8 cellular contexts compared by ENCODE assay signal in the genomic region with DNA sequence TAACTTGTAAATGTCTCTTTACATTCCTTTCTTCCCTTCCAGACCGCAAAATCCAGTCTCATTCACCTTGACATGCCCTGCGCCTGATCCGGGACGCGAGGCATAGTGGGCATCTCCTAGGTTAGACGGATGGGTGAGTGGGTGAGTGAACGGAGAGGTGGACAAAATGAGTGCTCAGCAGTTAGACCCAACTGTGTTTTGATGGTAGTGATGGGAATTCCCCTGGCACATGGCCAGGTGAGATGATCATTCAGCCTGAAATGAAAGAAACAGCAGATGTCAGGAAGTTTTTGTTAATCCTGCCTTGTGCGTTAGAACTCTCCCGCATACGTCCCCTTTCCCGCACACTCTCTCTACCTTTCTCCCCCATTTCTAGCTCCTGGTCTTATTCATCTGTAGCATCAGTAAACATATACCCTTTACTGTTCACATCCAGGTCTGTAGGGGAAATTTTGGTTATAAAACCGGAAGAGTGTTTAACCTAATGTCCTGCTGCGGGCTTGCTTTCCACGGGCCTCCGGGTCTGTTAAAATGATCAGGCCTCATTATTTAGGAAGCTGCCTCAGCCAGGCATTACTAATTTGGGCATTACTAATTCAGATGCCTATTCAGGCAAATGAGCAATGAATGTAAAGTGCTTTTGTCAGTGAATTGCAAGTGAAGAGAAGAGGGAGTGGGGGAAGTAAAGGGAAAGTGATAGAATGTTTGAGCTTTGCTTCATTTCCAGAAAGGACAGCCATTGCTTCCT.
DNase-seq lines count a peak whose midpoint lies in the region; ATAC-seq and TF ChIP-seq lines count a peak whose summit lies in the region.

No MANE protein-coding gene starts in this region.

- H2AFZ ChIP-seq in H9 (ENCODE audit: low read length), result no peak overlapping the region
- H2AFZ ChIP-seq in SK-N-SH (ENCODE audit: low read depth), result no peak overlapping the region
- no peak overlapping the region for H2AFZ ChIP-seq in neuronal stem cell (ENCODE audit: low read length)

- no peak overlapping the region for H3K23ac ChIP-seq in H9 (ENCODE audit: insufficient read length, low read depth, low read length)
- no peak overlapping the region for H3K23ac ChIP-seq in neuronal stem cell (ENCODE audit: low read depth, low read length, poor library complexity)

- POLR2A ChIA-PET in SK-N-SH (lab: Yijun Ruan, JAX), result interaction anchor here (1.1 kb wide), 1 partner anchor 192 kb away, joined by 3 read pairs; no protein-coding TSS in a partner anchor

- H3K27ac ChIP-seq in H9 (ENCODE audit: insufficient read length, low read depth, low read length), result peak overlapping the region; percentile 4
- H3K27ac ChIP-seq in SK-N-SH (ENCODE audit: low read depth in 2 of 2, low read length in 1 of 2), result peak overlapping the region in 1 of 2 experiments; percentile 90; a peak in 2 of 4 replicates
- peak overlapping the region; percentile 88 for H3K27ac ChIP-seq in brain microvascular endothelial cell
- H3K27ac ChIP-seq in neuronal stem cell (replicated peaks; ENCODE audit: low read length), result peak overlapping the region; percentile 79
- no peak overlapping the region for H3K27ac ChIP-seq in suprapubic skin

- H3K9me3 Mint-ChIP-seq in H9, result no peaks in the 10 kb centered on the region

- no peak overlapping the region for H3K18ac ChIP-seq in H9 (ENCODE audit: insufficient read length, low read depth, low read length)
- peak overlapping the region; percentile 22 for H3K18ac ChIP-seq in neuronal stem cell (ENCODE audit: low read length)

- H2BK12ac ChIP-seq in H9 (ENCODE audit: insufficient read length, low read depth, low read length), result no peak overlapping the region
- H2BK12ac ChIP-seq in neuronal stem cell (ENCODE audit: low read length), result no peak overlapping the region

- in situ Hi-C loops in brain microvascular endothelial cell (cut with HindIII; ENCODE audit: low pct_ligation_motif_present, low sequenced_read_pairs), result no loop called here

- no peak overlapping the region for H3K4me3 Mint-ChIP-seq in H9

- H3K9me3 ChIP-seq in H9 (ENCODE audit: control insufficient read depth, low read depth, low read length) (no peaks in the 10 kb centered on the region), SK-N-SH (no peaks in the 10 kb centered on the region), neuronal stem cell (replicated peaks in 1 of 2; ENCODE audit: control insufficient read depth in 2 of 2, insufficient read depth in 1 of 2, low read depth in 1 of 2, low read length in 2 of 2) (no peaks in the 10 kb centered on the region), suprapubic skin (no peaks in the 10 kb centered on the region)

- H4K91ac ChIP-seq in H9 (ENCODE audit: insufficient read length, low read depth, low read length), result no peak overlapping the region
- H4K91ac ChIP-seq in neuronal stem cell (ENCODE audit: low read depth, low read length, poor library complexity), result peak overlapping the region; percentile 13

- no peak overlapping the region for H3K4ac ChIP-seq in H9 (ENCODE audit: low read depth, low read length)
- H3K4ac ChIP-seq in neuronal stem cell (ENCODE audit: low read length), result no peak overlapping the region

- H3K4me1 Mint-ChIP-seq in H9, result peaks cover 35 to 47% of the 10 kb centered on the region in 2 experiments

- peaks cover 0 to 4% (median 0%) of the 10 kb centered on the region in 3 experiments; a peak in 1 of 7 replicates for H3K36me3 Mint-ChIP-seq in H9 (ENCODE audit: insufficient read depth in 1 of 3, low read depth in 3 of 3)

- no peak overlapping the region for H2AK5ac ChIP-seq in H9 (ENCODE audit: insufficient read length, low read length)
- H2AK5ac ChIP-seq in neuronal stem cell (ENCODE audit: low read depth, low read length), result no peak overlapping the region

- CTCF ChIA-PET in SK-N-SH (lab: Yijun Ruan, JAX), result interaction anchor here (1.0 kb wide), 1 partner anchor 21 kb away, joined by 4 read pairs; no protein-coding TSS in a partner anchor

- H3K79me1 ChIP-seq in H9 (ENCODE audit: insufficient read depth, low read depth, low read length, poor library complexity, severe bottlenecking) (no peaks in the 10 kb centered on the region), neuronal stem cell (ENCODE audit: low read depth, low read length) (no peaks in the 10 kb centered on the region)

- H3K4me3 ChIP-seq in SK-N-SH (ENCODE audit: low read depth in 2 of 2, low read length in 1 of 2), result 0 out of 4 replicates have a peak overlapping the region, but pooled peaks of 1 of the 2 experiments have one; percentile 19
- no peak overlapping the region for H3K4me3 ChIP-seq in brain microvascular endothelial cell (ENCODE audit: low read depth, low read length)
- H3K4me3 ChIP-seq in neuronal stem cell (ENCODE audit: low read length in 2 of 2), result no peak overlapping the region
- H3K4me3 ChIP-seq in suprapubic skin, result no peak overlapping the region

- H3K4me2 ChIP-seq in H9 (ENCODE audit: insufficient read depth, insufficient read length, low read length) (no peak overlapping the region), SK-N-SH (peak overlapping the region; percentile 70), neuronal stem cell (ENCODE audit: insufficient read depth, low read length, poor library complexity, severe bottlenecking) (no peak overlapping the region)

- H3K9ac ChIP-seq in H9 (ENCODE audit: extremely low read depth, insufficient read length, low read length), result no peak overlapping the region
- peak overlapping the region; percentile 49; the same call in 1 of the 2 replicates for H3K9ac ChIP-seq in SK-N-SH
- no peak overlapping the region for H3K9ac ChIP-seq in neuronal stem cell (ENCODE audit: low read depth, low read length, poor library complexity)

- TF ChIP-seq CTCF in H9 (conservative IDR thresholded peaks at IDR 0.05) (no peak), SK-N-SH (IDR thresholded peaks at IDR 0.05) (no peak), brain microvascular endothelial cell (IDR thresholded peaks at IDR 0.05; ENCODE audit: low read depth, low read length, missing control alignments) (no peak), suprapubic skin (IDR thresholded peaks at IDR 0.05) (no peak)

- no peak overlapping the region for H2BK20ac ChIP-seq in H9 (ENCODE audit: low read depth, low read length, poor library complexity, severe bottlenecking)

- H3K27me3 Mint-ChIP-seq in H9 (ENCODE audit: low read depth), result no peaks in the 10 kb centered on the region

- DNase-seq in DMS153 (lab: John Stamatoyannopoulos, UW) (peak; percentile 53), H9 (no peak), SK-N-SH (no peak), brain microvascular endothelial cell (peak; percentile 69), neuronal stem cell (ENCODE audit: low spot score) (peak; percentile 50), suprapubic skin (ENCODE audit: low spot score in 2 of 2) (no peak), islet precursor cell (no peak)

- no peaks in the 10 kb centered on the region for H4K20me1 ChIP-seq in H9 (ENCODE audit: control insufficient read depth, insufficient read depth, insufficient read length)
- no peaks in the 10 kb centered on the region for H4K20me1 ChIP-seq in SK-N-SH (ENCODE audit: insufficient read depth)

- H2BK15ac ChIP-seq in H9 (ENCODE audit: low read depth, low read length) (no peak overlapping the region), neuronal stem cell (ENCODE audit: low read length) (no peak overlapping the region)

- no peaks in the 10 kb centered on the region for H3K9me2 ChIP-seq in SK-N-SH

- peaks cover 25% of the 10 kb centered on the region for H3F3A ChIP-seq in SK-N-SH (replicated peaks; ENCODE audit: insufficient read depth)

- H3K36me3 ChIP-seq in SK-N-SH (replicated peaks in 1 of 2; ENCODE audit: control insufficient read depth in 1 of 2, insufficient read depth in 2 of 2, low read length in 1 of 2), result peaks cover 0 to 4% of the 10 kb centered on the region in 2 experiments
- H3K36me3 ChIP-seq in brain microvascular endothelial cell (replicated peaks), result no peaks in the 10 kb centered on the region
- H3K36me3 ChIP-seq in neuronal stem cell (replicated peaks in 1 of 2; ENCODE audit: control insufficient read depth in 2 of 2, insufficient read depth in 2 of 2, low read length in 2 of 2), result no peaks in the 10 kb centered on the region
- no peaks in the 10 kb centered on the region for H3K36me3 ChIP-seq in suprapubic skin

- H3K14ac ChIP-seq in H9 (ENCODE audit: insufficient read depth, low read length) (no peak overlapping the region), neuronal stem cell (ENCODE audit: low read length) (no peak overlapping the region)

- H3K4me1 ChIP-seq in H9 (ENCODE audit: insufficient read depth, low read length) (peaks cover 16% of the 10 kb centered on the region; the same call in 1 of the 2 replicates), SK-N-SH (ENCODE audit: control insufficient read depth in 1 of 2, insufficient read depth in 2 of 2, low read depth in 1 of 2, low read length in 1 of 2) (peaks cover 6 to 33% of the 10 kb centered on the region in 2 experiments; a peak in 3 of 4 replicates), neuronal stem cell (ENCODE audit: control insufficient read depth in 2 of 2, insufficient read depth in 1 of 2, low read depth in 1 of 2, low read length in 2 of 2) (peaks cover 24 to 43% of the 10 kb centered on the region in 2 donors), suprapubic skin (peaks cover 16% of the 10 kb centered on the region)

- H3T11ph ChIP-seq in H9 (ENCODE audit: low read length), result no peak overlapping the region

- no peaks in the 10 kb centered on the region for H3K79me2 ChIP-seq in H9 (ENCODE audit: insufficient read depth, low read length)
- peaks cover 25% of the 10 kb centered on the region; the same call in 1 of the 2 replicates for H3K79me2 ChIP-seq in SK-N-SH (ENCODE audit: insufficient read depth)

- H4K5ac ChIP-seq in H9 (ENCODE audit: insufficient read length, low read depth, low read length), result no peak overlapping the region

- H2BK5ac ChIP-seq in H9 (ENCODE audit: insufficient read length, low read length) (no peak overlapping the region), neuronal stem cell (ENCODE audit: low read length) (peak overlapping the region; percentile 33)

- H3K27me3 ChIP-seq in H9 (ENCODE audit: insufficient read depth, low read length), result no peaks in the 10 kb centered on the region
- no peaks in the 10 kb centered on the region for H3K27me3 ChIP-seq in SK-N-SH (ENCODE audit: insufficient read depth)
- H3K27me3 ChIP-seq in brain microvascular endothelial cell (replicated peaks), result no peaks in the 10 kb centered on the region
- H3K27me3 ChIP-seq in neuronal stem cell (ENCODE audit: control insufficient read depth in 3 of 3, insufficient read depth in 3 of 3, low read depth in 1 of 3, low read length in 3 of 3), result no peaks in the 10 kb centered on the region
- H3K27me3 ChIP-seq in suprapubic skin, result no peaks in the 10 kb centered on the region

- H3K27ac Mint-ChIP-seq in H9, result peak overlapping the region; percentile 3 to 56 (median 36); a peak in 6 of 7 replicates

- TF ChIP-seq POLR2A in suprapubic skin (IDR thresholded peaks at IDR 0.05), result no peak

- TF ChIP-seq EP300 in SK-N-SH (IDR thresholded peaks at IDR 0.05; ENCODE audit: borderline replicate concordance in 1 of 2, low read depth in 1 of 2, low read length in 1 of 2) (no peak; a peak in 1 of 4 replicates), suprapubic skin (IDR thresholded peaks at IDR 0.05) (no peak)

- ATAC-seq in GM19467 (IDR thresholded peaks at IDR 0.05; ENCODE audit: unreplicated experiment), result no peak

- no CpG with 5 or more reads among the region's 15 CpGs for WGBS in H9 (ENCODE audit: extremely low coverage, insufficient read length, low lambda C conversion rate)
- WGBS in SK-N-SH (ENCODE audit: low lambda C conversion rate), result 67% methylated on average over 15 of the region's 15 CpGs
- WGBS in neuronal stem cell (ENCODE audit: extremely low coverage in 2 of 2, insufficient read length in 2 of 2, insufficient replicate concordance in 1 of 2), 2 donors, result no CpG with 5 or more reads among the region's 15 CpGs
- 47% methylated on average over 15 of the region's 15 CpGs for WGBS in suprapubic skin

- no peak overlapping the region for H3K56ac ChIP-seq in H9 (ENCODE audit: insufficient read length, low read depth, low read length)

- H2BK120ac ChIP-seq in H9 (ENCODE audit: low read depth, low read length, poor library complexity, severe bottlenecking), result no peak overlapping the region
- H2BK120ac ChIP-seq in neuronal stem cell (ENCODE audit: low read depth, low read length), result no peak overlapping the region

- H4K8ac ChIP-seq in H9 (replicated peaks; ENCODE audit: insufficient read length, low read depth, low read length), result no peak overlapping the region
- H4K8ac ChIP-seq in neuronal stem cell (ENCODE audit: low read depth, low read length), result no peak overlapping the region

- no peaks in the 10 kb centered on the region for H3K23me2 ChIP-seq in H9 (ENCODE audit: insufficient read length, low read depth, low read length, poor library complexity, severe bottlenecking)

- no peak for TF ChIP-seq RAD21 in SK-N-SH (IDR thresholded peaks at IDR 0.05; ENCODE audit: low read length)

Comparison
In these comparisons a context has a peak if more than half of its experiments do, and no peak if none do; other contexts are left out.
1. DNase-seq: peak in DMS153 (single experiment), brain microvascular endothelial cell (single experiment) and neuronal stem cell (single experiment); none in H9 (single experiment), SK-N-SH (single experiment), suprapubic skin (0 of 2) and islet precursor cell (single experiment).